23 cellular contexts compared by ENCODE assay signal in genomic region chr2:133602538-133602937, GRCh38. TPM values are rescaled to one million over a fixed set of nuclear protein-coding genes. Genes with fewer than 3 reads are reported as not detected.
A peak's percentile ranks its signal among the peaks of the same experiment; 100 is the strongest.
DNase-seq lines count a peak whose midpoint lies in the region; ATAC-seq and TF ChIP-seq lines count a peak whose summit lies in the region.
"Had no signal": no experiment of that assay in that cellular context is flagged by ENCODE, and none has a peak within 500 bp of the region (broad histone marks: within the 10 kb centered on the region; RNA-seq: fewer than 3 reads in every experiment).

No MANE protein-coding gene starts in this region.

- peak; percentile 48 for ATAC-seq in esophagus mucosa
- ATAC-seq in HG03097 (IDR thresholded peaks at IDR 0.05; ENCODE audit: low FRiP score, unreplicated experiment): no peak
- ATAC-seq in GM21717 (IDR thresholded peaks at IDR 0.05; ENCODE audit: unreplicated experiment): no peak
- ATAC-seq: activated CD4-positive, alpha-beta T cell treated with anti-CD3 and anti-CD28 coated beads for 36 hours; activated T-cell treated with anti-CD3 and anti-CD28 coated beads, Interleukin-2, amount 50 U/mL, for 4 hours had no signal

- no peaks in the 10 kb centered on the region for H3K36me3 ChIP-seq in right atrium auricular region
- H3K36me3 ChIP-seq: colonic mucosa, esophagus muscularis mucosa had no signal

- peak overlapping the region; percentile 55 to 71 for H3K27ac ChIP-seq in right atrium auricular region
- H3K27ac ChIP-seq in substantia nigra (ENCODE audit: low read depth, low read length, poor library complexity, severe bottlenecking): peak overlapping the region; percentile 3
- H3K27ac ChIP-seq: colonic mucosa, esophagus muscularis mucosa, KMS-11, SK-N-MC had no signal

- no peak for TF ChIP-seq CTCF in right atrium auricular region (IDR thresholded peaks at IDR 0.05)

- no peak overlapping the region for H3K4me3 ChIP-seq in right atrium auricular region
- H3K4me3 ChIP-seq: colonic mucosa, esophagus muscularis mucosa, SK-N-MC had no signal

- no peaks in the 10 kb centered on the region for H3K27me3 ChIP-seq in right atrium auricular region
- H3K27me3 ChIP-seq: colonic mucosa, esophagus muscularis mucosa had no signal

- H3K4me1 ChIP-seq in right atrium auricular region: peaks cover 0 to 29% of the 10 kb centered on the region in 2 donors
- H3K4me1 ChIP-seq: colonic mucosa had no signal

- DNase-seq in GM03348 (ENCODE audit: low spot score) (peak; percentile 26), right atrium auricular region (ENCODE audit: low spot score) (no peak), substantia nigra (lab: John Stamatoyannopoulos, UW) (peak in 3 of 49 donors; percentile 7 to 16 (median 8)), globus pallidus (ENCODE audit: low spot score) (no peak), pons (ENCODE audit: low spot score) (no peak)
- DNase-seq: activated CD4-positive, alpha-beta T cell treated with anti-CD3 and anti-CD28 coated beads for 36 hours; activated T-cell treated with anti-CD3 and anti-CD28 coated beads, Interleukin-2, amount 50 U/mL, for 4 hours; AML-193; CD4-positive, alpha-beta memory T cell; colonic mucosa; kidney glomerular epithelial cell; NCI-H1694; NCI-H526; retina; stimulated activated CD4-positive, alpha-beta T cell treated with anti-CD3 and anti-CD28 coated beads, Interleukin-4, amount 100 ng/mL, for 24 hours; stimulated activated naive CD4-positive, alpha-beta T cell had no signal

- H3K9me3 ChIP-seq in right atrium auricular region: no peaks in the 10 kb centered on the region
- H3K9me3 ChIP-seq: colonic mucosa, esophagus muscularis mucosa had no signal

RNA-seq across cellular contexts. Expression of gene NCKAP5, which starts 34.3 kb away (rescaled TPM):
- 8.9 TPM for total RNA-seq in esophagus mucosa
- total RNA-seq in right atrium auricular region: 1 to 10 TPM; 3.6 to 5.4 TPM
- total RNA-seq: activated CD4-positive, alpha-beta T cell treated with anti-CD3 and anti-CD28 coated beads for 36 hours; activated CD8-positive, alpha-beta memory T cell treated with anti-CD3 and anti-CD28 coated beads for 36 hours; CD4-positive, alpha-beta memory T cell had no signal
